Comparison of ENCODE assay signal across 12 cellular contexts in the genomic region with DNA sequence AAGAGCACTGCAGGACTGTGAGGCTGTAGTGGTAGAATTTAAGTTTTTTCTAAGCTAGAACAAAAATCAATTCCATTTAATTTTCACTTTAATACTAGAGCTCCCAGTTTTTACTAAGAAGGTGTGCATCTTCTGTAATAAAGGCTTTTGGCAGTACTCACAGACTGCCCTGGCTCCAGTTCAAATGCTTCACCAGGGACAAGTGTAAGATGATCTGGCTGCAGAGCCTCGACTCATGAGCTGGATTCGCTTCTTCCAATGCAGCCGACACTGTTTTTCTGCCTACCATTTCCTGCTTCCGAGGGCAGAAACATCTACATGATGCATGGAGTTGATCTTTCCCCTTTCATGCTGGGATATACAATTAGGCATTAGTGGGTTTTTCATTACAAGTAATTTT.
DNase-seq lines count a peak whose midpoint lies in the region; TF ChIP-seq lines count a peak whose summit lies in the region.
"Had no signal": no experiment of that assay in that cellular context is flagged by ENCODE, and none has a peak within 500 bp of the region (broad histone marks: within the 10 kb centered on the region; RNA-seq: fewer than 3 reads in every experiment).

No MANE protein-coding gene starts in this region.

- no peak for TF ChIP-seq EP300 in suprapubic skin (IDR thresholded peaks at IDR 0.05)

- H3K27me3 ChIP-seq in testis, result no peaks in the 10 kb centered on the region
- H3K27me3 ChIP-seq in suprapubic skin, result no peaks in the 10 kb centered on the region

- WGBS in testis, 2 donors, result 53 to 61% methylated on average over 4 of the region's 4 CpGs
- 36% methylated on average over 4 of the region's 4 CpGs for whole genome bisulfite sequencing in suprapubic skin

- H3K4me1 ChIP-seq in HEK293 (ENCODE audit: control insufficient read depth, insufficient read depth, low read length) (peaks cover 4% of the 10 kb centered on the region; the same call in 1 of the 2 replicates), testis (peaks cover 10% of the 10 kb centered on the region), suprapubic skin (peaks cover 12% of the 10 kb centered on the region)

- H3K36me3 Mint-ChIP-seq in activated naive CD4-positive, alpha-beta T cell treated with anti-CD3 and anti-CD28 coated beads, Interleukin-2, amount 10 ng/mL, durations not matched to agents 7 days and 5 days, result peaks cover 24% of the 10 kb centered on the region

- no peaks in the 10 kb centered on the region for H3K9me3 Mint-ChIP-seq in activated naive CD4-positive, alpha-beta T cell treated with anti-CD3 and anti-CD28 coated beads, Interleukin-2, amount 10 ng/mL, durations not matched to agents 7 days and 5 days
- H3K9me3 Mint-ChIP-seq: activated B cell treated with CpG ODN at 0.5 μM for 24 hours; activated T-helper 17 cell treated with anti-CD3 and anti-CD28 coated beads, Interleukin-2, amount 50 U/mL, for 72 hours; immature natural killer cell had no signal

- CTCF ChIA-PET in HEK293 (lab: Yijun Ruan, JAX), result interaction anchor here (1.0 to 1.5 kb wide), 2 partner anchors 255 to 531 kb away, joined by 3 to 4 read pairs; no protein-coding TSS in a partner anchor
- CTCF ChIA-PET in activated naive CD4-positive, alpha-beta T cell treated with anti-CD3 and anti-CD28 coated beads, Interleukin-2, amount 10 ng/mL, durations not matched to agents 7 days and 5 days (lab: Charles Lee), result interaction anchor here (1.2 kb wide), 1 partner anchor 18 kb away, joined by 3 read pairs; no protein-coding TSS in a partner anchor

- DNase-seq in NCI-H446 treated with DMSO at 0.1 percent for 48 hours (lab: John Stamatoyannopoulos, UW), result peak; percentile 43
- DNase-seq in fibroblast of pulmonary artery (ENCODE audit: low read depth), result peak; percentile 58
- peak; percentile 58 for DNase-seq in testis
- DNase-seq in NCI-H2227 treated with DMSO at 0.1 percent for 48 hours (lab: John Stamatoyannopoulos, UW), result no peak
- DNase-seq in activated naive CD4-positive, alpha-beta T cell treated with anti-CD3 and anti-CD28 coated beads, Interleukin-2, amount 10 ng/mL, durations not matched to agents 7 days and 5 days, result no peak
- DNase-seq in suprapubic skin (ENCODE audit: low spot score in 2 of 2), result no peak
- DNase-seq: activated B cell treated with CpG ODN at 0.5 μM for 24 hours, GDM1, immature natural killer cell had no signal

- no peaks in the 10 kb centered on the region for H3K27me3 Mint-ChIP-seq in activated naive CD4-positive, alpha-beta T cell treated with anti-CD3 and anti-CD28 coated beads, Interleukin-2, amount 10 ng/mL, durations not matched to agents 7 days and 5 days
- H3K27me3 Mint-ChIP-seq: activated B cell treated with CpG ODN at 0.5 μM for 24 hours; activated T-helper 17 cell treated with anti-CD3 and anti-CD28 coated beads, Interleukin-2, amount 50 U/mL, for 72 hours had no signal

- H3K9me3 ChIP-seq in HEK293 (ENCODE audit: control insufficient read depth, insufficient read depth, low read depth, low read length) (no peaks in the 10 kb centered on the region), testis (no peaks in the 10 kb centered on the region), suprapubic skin (no peaks in the 10 kb centered on the region)

- no peak overlapping the region for H3K27ac Mint-ChIP-seq in activated naive CD4-positive, alpha-beta T cell treated with anti-CD3 and anti-CD28 coated beads, Interleukin-2, amount 10 ng/mL, durations not matched to agents 7 days and 5 days
- H3K27ac Mint-ChIP-seq: activated B cell treated with CpG ODN at 0.5 μM for 24 hours; activated T-helper 17 cell treated with anti-CD3 and anti-CD28 coated beads, Interleukin-2, amount 50 U/mL, for 72 hours had no signal

- peaks cover 12% of the 10 kb centered on the region for H3K4me1 Mint-ChIP-seq in activated naive CD4-positive, alpha-beta T cell treated with anti-CD3 and anti-CD28 coated beads, Interleukin-2, amount 10 ng/mL, durations not matched to agents 7 days and 5 days
- H3K4me1 Mint-ChIP-seq: activated B cell treated with CpG ODN at 0.5 μM for 24 hours; activated T-helper 17 cell treated with anti-CD3 and anti-CD28 coated beads, Interleukin-2, amount 50 U/mL, for 72 hours had no signal

- POLR2A ChIA-PET in HEK293 (lab: Yijun Ruan, JAX), result no interaction called here

- peaks cover 0 to 59% of the 10 kb centered on the region in 2 experiments; a peak in 2 of 3 replicates for H3K36me3 ChIP-seq in HEK293 (ENCODE audit: control insufficient read depth in 2 of 2, insufficient read depth in 1 of 2, low read length in 2 of 2)
- no peaks in the 10 kb centered on the region for H3K36me3 ChIP-seq in testis (ENCODE audit: low read depth, missing control alignments)
- H3K36me3 ChIP-seq in suprapubic skin, result peaks cover 28% of the 10 kb centered on the region

- H3K27ac ChIP-seq in HEK293 (ENCODE audit: extremely low read depth, low read depth, low read length), result no peak overlapping the region
- H3K27ac ChIP-seq in testis, result no peak overlapping the region
- no peak overlapping the region for H3K27ac ChIP-seq in suprapubic skin
- H3K27ac ChIP-seq: PC-9 had no signal

- H3K4me3 Mint-ChIP-seq in activated naive CD4-positive, alpha-beta T cell treated with anti-CD3 and anti-CD28 coated beads, Interleukin-2, amount 10 ng/mL, durations not matched to agents 7 days and 5 days, result no peak overlapping the region
- H3K4me3 Mint-ChIP-seq: activated B cell treated with CpG ODN at 0.5 μM for 24 hours; activated T-helper 17 cell treated with anti-CD3 and anti-CD28 coated beads, Interleukin-2, amount 50 U/mL, for 72 hours; immature natural killer cell had no signal

- H3K4me3 ChIP-seq in HEK293 (ENCODE audit: low read depth, low read length), result no peak overlapping the region
- no peak overlapping the region for H3K4me3 ChIP-seq in fibroblast of pulmonary artery (replicated peaks; ENCODE audit: low read depth, low read length)
- H3K4me3 ChIP-seq in testis, result no peak overlapping the region
- no peak overlapping the region for H3K4me3 ChIP-seq in suprapubic skin
- H3K4me3 ChIP-seq: PC-9 had no signal

- intact Hi-C loops in testis (cut with DNase I; ENCODE audit: low total_unique reads), result loop anchor here (5.0 kb wide), 1 partner anchor 252 kb away; no protein-coding TSS in a partner anchor

- TF ChIP-seq POLR2A in testis (IDR thresholded peaks at IDR 0.05) (no peak), suprapubic skin (IDR thresholded peaks at IDR 0.05) (no peak)

- TF ChIP-seq CTCF in HEK293 (tag by site-specific recombination; IDR thresholded peaks at IDR 0.05) (no peak), fibroblast of pulmonary artery (IDR thresholded peaks at IDR 0.05; ENCODE audit: low read length, missing control alignments) (no peak), testis (IDR thresholded peaks at IDR 0.05) (no peak), suprapubic skin (IDR thresholded peaks at IDR 0.05) (no peak)

TF ChIP-seq in HEK293, 187 proteins besides CTCF, POLR2A, EP300 and RAD21 (continues in another document):
- TF ChIP-seq, protein P1, sequence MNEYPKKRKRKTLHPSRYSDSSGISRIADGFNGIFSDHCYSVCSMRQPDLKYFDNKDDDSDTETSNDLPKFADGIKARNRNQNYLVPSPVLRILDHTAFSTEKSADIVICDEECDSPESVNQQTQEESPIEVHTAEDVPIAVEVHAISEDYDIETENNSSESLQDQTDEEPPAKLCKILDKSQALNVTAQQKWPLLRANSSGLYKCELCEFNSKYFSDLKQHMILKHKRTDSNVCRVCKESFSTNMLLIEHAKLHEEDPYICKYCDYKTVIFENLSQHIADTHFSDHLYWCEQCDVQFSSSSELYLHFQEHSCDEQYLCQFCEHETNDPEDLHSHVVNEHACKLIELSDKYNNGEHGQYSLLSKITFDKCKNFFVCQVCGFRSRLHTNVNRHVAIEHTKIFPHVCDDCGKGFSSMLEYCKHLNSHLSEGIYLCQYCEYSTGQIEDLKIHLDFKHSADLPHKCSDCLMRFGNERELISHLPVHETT (tag by site-specific recombination; IDR thresholded peaks at IDR 0.05), result no peak
- no peak for TF ChIP-seq ZNF10 (tag by site-specific recombination; IDR thresholded peaks at IDR 0.05)
- no peak for TF ChIP-seq ZNF677 (tag by site-specific recombination; IDR thresholded peaks at IDR 0.05)
- TF ChIP-seq, protein P2, sequence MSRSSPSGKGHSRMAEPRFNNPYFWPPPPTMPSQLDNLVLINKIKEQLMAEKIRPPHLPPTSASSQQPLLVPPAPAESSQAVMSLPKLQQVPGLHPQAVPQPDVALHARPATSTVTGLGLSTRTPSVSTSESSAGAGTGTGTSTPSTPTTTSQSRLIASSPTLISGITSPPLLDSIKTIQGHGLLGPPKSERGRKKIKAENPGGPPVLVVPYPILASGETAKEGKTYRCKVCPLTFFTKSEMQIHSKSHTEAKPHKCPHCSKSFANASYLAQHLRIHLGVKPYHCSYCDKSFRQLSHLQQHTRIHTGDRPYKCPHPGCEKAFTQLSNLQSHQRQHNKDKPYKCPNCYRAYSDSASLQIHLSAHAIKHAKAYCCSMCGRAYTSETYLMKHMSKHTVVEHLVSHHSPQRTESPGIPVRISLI (tag by site-specific recombination; IDR thresholded peaks at IDR 0.05), result no peak
- TF ChIP-seq, protein P3, sequence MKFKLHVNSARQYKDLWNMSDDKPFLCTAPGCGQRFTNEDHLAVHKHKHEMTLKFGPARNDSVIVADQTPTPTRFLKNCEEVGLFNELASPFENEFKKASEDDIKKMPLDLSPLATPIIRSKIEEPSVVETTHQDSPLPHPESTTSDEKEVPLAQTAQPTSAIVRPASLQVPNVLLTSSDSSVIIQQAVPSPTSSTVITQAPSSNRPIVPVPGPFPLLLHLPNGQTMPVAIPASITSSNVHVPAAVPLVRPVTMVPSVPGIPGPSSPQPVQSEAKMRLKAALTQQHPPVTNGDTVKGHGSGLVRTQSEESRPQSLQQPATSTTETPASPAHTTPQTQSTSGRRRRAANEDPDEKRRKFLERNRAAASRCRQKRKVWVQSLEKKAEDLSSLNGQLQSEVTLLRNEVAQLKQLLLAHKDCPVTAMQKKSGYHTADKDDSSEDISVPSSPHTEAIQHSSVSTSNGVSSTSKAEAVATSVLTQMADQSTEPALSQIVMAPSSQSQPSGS (tag by site-specific recombination; IDR thresholded peaks at IDR 0.05; ENCODE audit: low read depth), result no peak
- no peak for TF ChIP-seq ZNF266 (tag by site-specific recombination; IDR thresholded peaks at IDR 0.05; ENCODE audit: low read depth)

Comparison
In these comparisons a context has a peak if more than half of its experiments do, and no peak if none do; other contexts are left out.
1. DNase-seq: peak in NCI-H446 treated with DMSO at 0.1 percent for 48 hours (single experiment), fibroblast of pulmonary artery (single experiment) and testis (single experiment); none in NCI-H2227 treated with DMSO at 0.1 percent for 48 hours (single experiment), activated naive CD4-positive, alpha-beta T cell treated with anti-CD3 and anti-CD28 coated beads, Interleukin-2, amount 10 ng/mL, durations not matched to agents 7 days and 5 days (single experiment) and suprapubic skin (0 of 2).